Comparison of ENCODE assay signal across 16 cellular contexts in the genomic region with DNA sequence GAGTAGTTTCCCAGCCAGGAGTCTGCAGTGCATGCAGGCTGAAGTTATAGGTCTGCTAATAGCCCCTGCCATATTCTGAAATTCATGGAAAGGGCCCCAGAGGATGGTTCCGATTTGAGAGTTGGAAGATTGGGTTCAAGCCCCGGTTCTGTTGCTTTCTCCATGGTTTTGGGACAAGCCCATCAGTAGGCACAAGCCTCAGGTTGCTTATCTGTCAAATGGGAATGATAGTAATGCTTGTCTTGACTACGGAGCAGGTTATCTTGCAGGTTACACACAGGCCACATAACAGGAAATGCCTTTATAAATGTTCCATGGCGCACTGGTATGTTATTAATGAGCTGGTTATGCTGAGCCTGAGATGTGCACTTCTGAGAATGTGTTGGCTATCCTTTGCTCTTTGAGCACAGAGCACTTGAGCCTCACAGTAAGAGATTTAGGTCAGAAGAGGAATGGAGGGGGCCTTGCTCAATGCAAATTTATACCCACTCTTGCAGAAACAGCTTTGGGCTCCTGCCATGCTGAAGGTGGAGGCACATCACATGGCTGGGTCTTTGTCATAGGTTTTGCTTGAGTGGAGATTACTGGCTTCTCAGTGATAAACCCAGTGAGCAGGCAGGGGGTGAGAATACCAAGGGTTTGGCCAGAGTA. TPM values are rescaled to one million over a fixed set of nuclear protein-coding genes. Genes with fewer than 3 reads are reported as not detected.
A peak's percentile ranks its signal among the peaks of the same experiment; 100 is the strongest.
DNase-seq lines count a peak whose midpoint lies in the region; ATAC-seq and TF ChIP-seq lines count a peak whose summit lies in the region.
"Had no signal": no experiment of that assay in that cellular context is flagged by ENCODE, and none has a peak within 500 bp of the region (broad histone marks: within the 10 kb centered on the region; RNA-seq: fewer than 3 reads in every experiment).

No MANE protein-coding gene starts in this region.

- H3K27ac Mint-ChIP-seq in osteocyte (ENCODE audit: unreplicated experiment) = no peak overlapping the region
- H3K27ac Mint-ChIP-seq: activated T-helper 17 cell treated with anti-CD3 and anti-CD28 coated beads, Interleukin-2, amount 50 U/mL, for 72 hours; stimulated activated naive CD8-positive, alpha-beta T cell treated with anti-CD3 and anti-CD28 coated beads, Interleukin-15, amount 100 ng/mL, for 72 hours had no signal

- peaks cover 15% of the 10 kb centered on the region for H3K4me1 ChIP-seq in mesenchymal stem cell (ENCODE audit: control insufficient read depth, insufficient read depth, low read depth, low read length)

- H3K9me3 ChIP-seq in mesenchymal stem cell (ENCODE audit: control insufficient read depth, low read length) = no peaks in the 10 kb centered on the region
- H3K9me3 ChIP-seq: heart left ventricle had no signal

- no peak for ATAC-seq in HG03196 (IDR thresholded peaks at IDR 0.05; ENCODE audit: unreplicated experiment)
- no peak for ATAC-seq in GM21576 (IDR thresholded peaks at IDR 0.05; ENCODE audit: unreplicated experiment)
- ATAC-seq: activated T-helper 17 cell treated with anti-CD3 and anti-CD28 coated beads, Interleukin-2, amount 50 U/mL, for 72 hours; HCT116; stimulated activated naive CD8-positive, alpha-beta T cell treated with anti-CD3 and anti-CD28 coated beads, Interleukin-15, amount 100 ng/mL, for 72 hours had no signal

- H2BK120ac ChIP-seq in mesenchymal stem cell (ENCODE audit: low read depth, low read length) = no peak overlapping the region

- no peak overlapping the region for H2BK15ac ChIP-seq in mesenchymal stem cell (ENCODE audit: low read depth, poor library complexity, severe bottlenecking)

- H3K4me3 Mint-ChIP-seq in osteocyte (ENCODE audit: unreplicated experiment) = no peak overlapping the region
- H3K4me3 Mint-ChIP-seq: activated T-helper 17 cell treated with anti-CD3 and anti-CD28 coated beads, Interleukin-2, amount 50 U/mL, for 72 hours; stimulated activated naive CD8-positive, alpha-beta T cell treated with anti-CD3 and anti-CD28 coated beads, Interleukin-15, amount 100 ng/mL, for 72 hours had no signal

- peak; percentile 80 for DNase-seq in DMS79 (lab: John Stamatoyannopoulos, UW)
- DNase-seq in NCI-H187 treated with DMSO at 0.1 percent for 48 hours (lab: John Stamatoyannopoulos, UW) = peak; percentile 47
- peak; percentile 64 for DNase-seq in dermis blood vessel endothelial cell
- no peak for DNase-seq in mesenchymal stem cell
- no peak for DNase-seq in T-helper 1 cell
- DNase-seq in osteocyte (ENCODE audit: extremely low spot score, unreplicated experiment) = no peak
- DNase-seq: activated CD4-positive, alpha-beta T cell treated with anti-CD3 and anti-CD28 coated beads, Interleukin-2, amount 50 U/mL, for 1 hour; heart left ventricle; NCI-H1436 treated with DMSO at 0.1 percent for 48 hours; stimulated activated CD4-positive, alpha-beta T cell treated with anti-CD3 and anti-CD28 coated beads, Interleukin-4, amount 100 ng/mL, for 4 hours; stimulated activated naive CD8-positive, alpha-beta T cell treated with anti-CD3 and anti-CD28 coated beads, Interleukin-15, amount 100 ng/mL, for 72 hours; SW 1271 had no signal

- no peaks in the 10 kb centered on the region for H3K36me3 Mint-ChIP-seq in osteocyte (ENCODE audit: unreplicated experiment)

- no peaks in the 10 kb centered on the region for H3K4me1 Mint-ChIP-seq in osteocyte (ENCODE audit: unreplicated experiment)
- H3K4me1 Mint-ChIP-seq: activated T-helper 17 cell treated with anti-CD3 and anti-CD28 coated beads, Interleukin-2, amount 50 U/mL, for 72 hours had no signal

- H3K23ac ChIP-seq in mesenchymal stem cell (ENCODE audit: low read length in 2 of 2) = no peak overlapping the region

- H2BK5ac ChIP-seq in mesenchymal stem cell (ENCODE audit: low read depth, low read length, poor library complexity, severe bottlenecking) = no peak overlapping the region

- peak overlapping the region; percentile 63 for H3K27ac ChIP-seq in mesenchymal stem cell (ENCODE audit: low read length, poor library complexity, severe bottlenecking)
- H3K27ac ChIP-seq: heart left ventricle had no signal

- no peaks in the 10 kb centered on the region for H3K9me3 Mint-ChIP-seq in osteocyte (ENCODE audit: unreplicated experiment)
- H3K9me3 Mint-ChIP-seq: activated T-helper 17 cell treated with anti-CD3 and anti-CD28 coated beads, Interleukin-2, amount 50 U/mL, for 72 hours; stimulated activated naive CD8-positive, alpha-beta T cell treated with anti-CD3 and anti-CD28 coated beads, Interleukin-15, amount 100 ng/mL, for 72 hours had no signal

- no peak overlapping the region for H4K91ac ChIP-seq in mesenchymal stem cell (ENCODE audit: low read length)

- no peak overlapping the region for H2BK12ac ChIP-seq in mesenchymal stem cell (ENCODE audit: low read length in 2 of 2)

- no peak overlapping the region for H3K4ac ChIP-seq in mesenchymal stem cell (ENCODE audit: low read depth in 1 of 2, low read length in 2 of 2)

- WGBS in mesenchymal stem cell = 78% methylated on average over 4 of the region's 4 CpGs

- H3K36me3 ChIP-seq in mesenchymal stem cell (ENCODE audit: control insufficient read depth in 1 of 2, insufficient read depth in 2 of 2, low read depth in 1 of 2, low read length in 2 of 2) = no peaks in the 10 kb centered on the region
- H3K36me3 ChIP-seq: heart left ventricle had no signal

- H3K18ac ChIP-seq in mesenchymal stem cell (ENCODE audit: low read depth in 1 of 2, low read length in 2 of 2) = no peak overlapping the region

- no peak overlapping the region for H4K8ac ChIP-seq in mesenchymal stem cell (ENCODE audit: low read length)

- TF ChIP-seq CTCF in osteocyte (IDR thresholded peaks at IDR 0.05) = no peak

- no peak overlapping the region for H3K4me2 ChIP-seq in mesenchymal stem cell (ENCODE audit: low read length, poor library complexity, severe bottlenecking)

- H3K4me3 ChIP-seq in mesenchymal stem cell (ENCODE audit: insufficient read depth in 1 of 2, low read depth in 1 of 2, low read length in 2 of 2) = no peak overlapping the region
- H3K4me3 ChIP-seq: heart left ventricle had no signal

- no peaks in the 10 kb centered on the region for H3K27me3 ChIP-seq in mesenchymal stem cell (ENCODE audit: control insufficient read depth in 1 of 2, insufficient read depth in 1 of 2, low read length in 2 of 2)
- H3K27me3 ChIP-seq: heart left ventricle had no signal

- peaks cover 27% of the 10 kb centered on the region for H3K79me1 ChIP-seq in mesenchymal stem cell (replicated peaks; ENCODE audit: low read length, poor library complexity, severe bottlenecking)

- no peaks in the 10 kb centered on the region for H3K27me3 Mint-ChIP-seq in osteocyte (ENCODE audit: unreplicated experiment)

- H2AK5ac ChIP-seq in mesenchymal stem cell (ENCODE audit: low read length, severe bottlenecking) = no peak overlapping the region

- H3K9ac ChIP-seq in mesenchymal stem cell (ENCODE audit: low read length) = no peak overlapping the region

- H3K14ac ChIP-seq in mesenchymal stem cell (ENCODE audit: low read length in 2 of 2) = no peak overlapping the region

- H2AFZ ChIP-seq in mesenchymal stem cell (ENCODE audit: low read depth, low read length) = no peak overlapping the region

RNA-seq across cellular contexts. Expression of a gene that starts 47.1 kb away (rescaled TPM):
- 2.6 and 3.2 TPM in 2 replicates for total RNA-seq in dermis blood vessel endothelial cell
- polyA plus RNA-seq in mesenchymal stem cell (2013, experiment 1 of 2) = 1.8 TPM
- 2.0 TPM for polyA plus RNA-seq in mesenchymal stem cell (2013, experiment 2 of 2)
- total RNA-seq in osteocyte = 6.4 and 6.7 TPM in 2 replicates

Comparison
In these comparisons a context has a peak if more than half of its experiments do, and no peak if none do; other contexts are left out.
1. DNase-seq: peak in DMS79 (single experiment), NCI-H187 treated with DMSO at 0.1 percent for 48 hours (single experiment) and dermis blood vessel endothelial cell (single experiment); none in mesenchymal stem cell (single experiment), T-helper 1 cell (0 of 5) and osteocyte (single experiment).